ENCODE assay signal across 8 cellular contexts in genomic region chr2:46298522-46299351, GRCh38. TPM values are rescaled to one million over a fixed set of nuclear protein-coding genes. Genes with fewer than 3 reads are reported as not detected.
A peak's percentile ranks its signal among the peaks of the same experiment; 100 is the strongest.
DNase-seq lines count a peak whose midpoint lies in the region; ATAC-seq and TF ChIP-seq lines count a peak whose summit lies in the region.

No MANE protein-coding gene starts in this region.

- peak overlapping the region; percentile 19 for H2BK15ac ChIP-seq in mesenchymal stem cell (ENCODE audit: low read depth, poor library complexity, severe bottlenecking)

- no peak overlapping the region for H3K27ac ChIP-seq in CD4-positive, CD25-positive, alpha-beta regulatory T cell (ENCODE audit: insufficient read depth, low read length, poor library complexity, severe bottlenecking)
- H3K27ac ChIP-seq in endodermal cell (ENCODE audit: low read depth, low read length) = no peak overlapping the region
- peak overlapping the region; percentile 19 for H3K27ac ChIP-seq in mesenchymal stem cell (ENCODE audit: low read length, poor library complexity, severe bottlenecking)
- no peak overlapping the region for H3K27ac ChIP-seq in thymus (ENCODE audit: low read depth)

- peak overlapping the region; percentile 8 for H2AFZ ChIP-seq in mesenchymal stem cell (ENCODE audit: low read depth, low read length)

- H3K27me3 ChIP-seq in CD4-positive, CD25-positive, alpha-beta regulatory T cell (ENCODE audit: control insufficient read depth, insufficient read depth, low read length) = peaks cover 25% of the 10 kb centered on the region
- H3K27me3 ChIP-seq in endodermal cell (ENCODE audit: control insufficient read depth, insufficient read depth, low read length, poor library complexity, severe bottlenecking) (peaks cover 94% of the 10 kb centered on the region), mesenchymal stem cell (ENCODE audit: control insufficient read depth in 1 of 2, insufficient read depth in 1 of 2, low read length in 2 of 2) (peaks cover 0 to 11% of the 10 kb centered on the region in 2 experiments), thymus (ENCODE audit: control insufficient read depth, insufficient read depth) (peaks cover 71% of the 10 kb centered on the region)

- H3K9me3 Mint-ChIP-seq in CD4-positive, CD25-positive, alpha-beta regulatory T cell = peaks cover 0 to 3% (median 0%) of the 10 kb centered on the region in 7 donors
- H3K9me3 Mint-ChIP-seq in activated CD4-positive, alpha-beta T cell treated with anti-CD3 and anti-CD28 coated beads, Interleukin-2, amount 10 ng/mL, durations not matched to agents 24 days and 14 days = no peaks in the 10 kb centered on the region
- no peaks in the 10 kb centered on the region for H3K9me3 Mint-ChIP-seq in endodermal cell

- no peak overlapping the region for H3K9ac ChIP-seq in endodermal cell (ENCODE audit: extremely low read depth, low read length, poor library complexity, severe bottlenecking)
- H3K9ac ChIP-seq in mesenchymal stem cell (ENCODE audit: low read length) = peak overlapping the region; percentile 89

- peaks cover 18% of the 10 kb centered on the region for H3K79me1 ChIP-seq in mesenchymal stem cell (replicated peaks; ENCODE audit: low read length, poor library complexity, severe bottlenecking)

- peak overlapping the region; percentile 99 for H3K4me2 ChIP-seq in mesenchymal stem cell (ENCODE audit: low read length, poor library complexity, severe bottlenecking)

- peak overlapping the region in 1 of 2 experiments; percentile 97 for H3K23ac ChIP-seq in mesenchymal stem cell (ENCODE audit: low read length in 2 of 2)

- peak overlapping the region; percentile 26 for H3K4me3 ChIP-seq in CD4-positive, CD25-positive, alpha-beta regulatory T cell (ENCODE audit: low read depth, low read length)
- peak overlapping the region; percentile 83 for H3K4me3 ChIP-seq in endodermal cell (ENCODE audit: low read length)
- peak overlapping the region; percentile 75 to 88 for H3K4me3 ChIP-seq in mesenchymal stem cell (ENCODE audit: insufficient read depth in 1 of 2, low read depth in 1 of 2, low read length in 2 of 2)
- H3K4me3 ChIP-seq in thymus (ENCODE audit: low read length) = peak overlapping the region; percentile 70

- H3K4ac ChIP-seq in mesenchymal stem cell (ENCODE audit: low read depth in 1 of 2, low read length in 2 of 2) = peak overlapping the region; percentile 70 to 92

- H3K4me1 Mint-ChIP-seq in CD4-positive, CD25-positive, alpha-beta regulatory T cell = peaks cover 7 to 42% (median 21%) of the 10 kb centered on the region in 4 donors
- peaks cover 37% of the 10 kb centered on the region for H3K4me1 Mint-ChIP-seq in activated CD4-positive, alpha-beta T cell treated with anti-CD3 and anti-CD28 coated beads, Interleukin-2, amount 10 ng/mL, durations not matched to agents 24 days and 14 days
- H3K4me1 Mint-ChIP-seq in endodermal cell = peaks cover 19% of the 10 kb centered on the region

- H3K27ac Mint-ChIP-seq in CD4-positive, CD25-positive, alpha-beta regulatory T cell = no peak overlapping the region
- peak overlapping the region; percentile 59 for H3K27ac Mint-ChIP-seq in activated CD4-positive, alpha-beta T cell treated with anti-CD3 and anti-CD28 coated beads, Interleukin-2, amount 10 ng/mL, durations not matched to agents 24 days and 14 days
- no peak overlapping the region for H3K27ac Mint-ChIP-seq in endodermal cell

- peak overlapping the region; percentile 64 to 85 for H2BK12ac ChIP-seq in mesenchymal stem cell (ENCODE audit: low read length in 2 of 2)

- peak in 2 of 3 donors; percentile 20 to 28 for DNase-seq in CD4-positive, CD25-positive, alpha-beta regulatory T cell
- DNase-seq in HPDE6-E6E7 (ENCODE audit: extremely low spot score) (peak; percentile 51), endodermal cell (peak; percentile 80), mesenchymal stem cell (peak; percentile 61), SHP77 (lab: John Stamatoyannopoulos, UW) (no peak)
- peak; percentile 78 for DNase-seq in activated CD4-positive, alpha-beta T cell treated with anti-CD3 and anti-CD28 coated beads, Interleukin-2, amount 10 ng/mL, durations not matched to agents 24 days and 14 days

- intact Hi-C loops in activated CD4-positive, alpha-beta T cell treated with anti-CD3 and anti-CD28 coated beads, Interleukin-2, amount 10 ng/mL, durations not matched to agents 24 days and 14 days (cut with micrococcal nuclease) = loop anchor here (2.0 to 5.0 kb wide), 4 partner anchors 54 to 286 kb away; no protein-coding TSS in a partner anchor

- 0 to 1% methylated on average over 9 to 70 of the region's 70 CpGs for WGBS in endodermal cell (ENCODE audit: insufficient coverage in 1 of 2, insufficient read length in 1 of 2), 2 experiments
- 1% methylated on average over 70 of the region's 70 CpGs for WGBS in mesenchymal stem cell
- 2% methylated on average over 70 of the region's 70 CpGs for WGBS in thymus

- peak overlapping the region; percentile 84 to 93 for H3K18ac ChIP-seq in mesenchymal stem cell (ENCODE audit: low read depth in 1 of 2, low read length in 2 of 2)

- H2BK5ac ChIP-seq in mesenchymal stem cell (ENCODE audit: low read depth, low read length, poor library complexity, severe bottlenecking) = peak overlapping the region; percentile 24

- no peaks in the 10 kb centered on the region for H3K36me3 ChIP-seq in CD4-positive, CD25-positive, alpha-beta regulatory T cell (ENCODE audit: control insufficient read depth, insufficient read depth, low read length)
- H3K36me3 ChIP-seq in endodermal cell (ENCODE audit: control insufficient read depth, insufficient read depth, low read length) (no peaks in the 10 kb centered on the region), mesenchymal stem cell (ENCODE audit: control insufficient read depth in 1 of 2, insufficient read depth in 2 of 2, low read depth in 1 of 2, low read length in 2 of 2) (no peaks in the 10 kb centered on the region), thymus (ENCODE audit: control insufficient read depth, insufficient read depth) (no peaks in the 10 kb centered on the region)

- peak; percentile 52 for TF ChIP-seq CTCF in endodermal cell (conservative IDR thresholded peaks at IDR 0.05)

- peak overlapping the region; percentile 87 to 98 (median 92) for H3K4me3 Mint-ChIP-seq in CD4-positive, CD25-positive, alpha-beta regulatory T cell
- peak overlapping the region; percentile 87 for H3K4me3 Mint-ChIP-seq in activated CD4-positive, alpha-beta T cell treated with anti-CD3 and anti-CD28 coated beads, Interleukin-2, amount 10 ng/mL, durations not matched to agents 24 days and 14 days
- peak overlapping the region; percentile 71 for H3K4me3 Mint-ChIP-seq in endodermal cell

- no peak for ATAC-seq in CD4-positive, CD25-positive, alpha-beta regulatory T cell (ENCODE audit: low read depth in 2 of 2)
- no peak for ATAC-seq in HG02642 (IDR thresholded peaks at IDR 0.05; ENCODE audit: poor library complexity, unreplicated experiment)

- H3K4me1 ChIP-seq in CD4-positive, CD25-positive, alpha-beta regulatory T cell (ENCODE audit: control insufficient read depth, insufficient read depth, low read length, poor library complexity, severe bottlenecking) = peaks cover 32% of the 10 kb centered on the region
- H3K4me1 ChIP-seq in endodermal cell (ENCODE audit: control insufficient read depth, insufficient read depth, low read length) = no peaks in the 10 kb centered on the region
- H3K4me1 ChIP-seq in mesenchymal stem cell (ENCODE audit: control insufficient read depth, insufficient read depth, low read depth, low read length) = peaks cover 21% of the 10 kb centered on the region
- H3K4me1 ChIP-seq in thymus (ENCODE audit: control insufficient read depth, insufficient read depth, low read length) = peaks cover 8% of the 10 kb centered on the region

- H3K9me3 ChIP-seq in CD4-positive, CD25-positive, alpha-beta regulatory T cell (ENCODE audit: control insufficient read depth in 2 of 2, low read length in 2 of 2) = no peaks in the 10 kb centered on the region
- H3K9me3 ChIP-seq in endodermal cell (ENCODE audit: control insufficient read depth, low read length) (no peaks in the 10 kb centered on the region), mesenchymal stem cell (ENCODE audit: control insufficient read depth, low read length) (no peaks in the 10 kb centered on the region), thymus (ENCODE audit: control insufficient read depth) (peaks cover 1% of the 10 kb centered on the region)

- H2AK5ac ChIP-seq in mesenchymal stem cell (ENCODE audit: low read length, severe bottlenecking) = no peak overlapping the region

- no peaks in the 10 kb centered on the region for H3K36me3 Mint-ChIP-seq in CD4-positive, CD25-positive, alpha-beta regulatory T cell
- H3K36me3 Mint-ChIP-seq in activated CD4-positive, alpha-beta T cell treated with anti-CD3 and anti-CD28 coated beads, Interleukin-2, amount 10 ng/mL, durations not matched to agents 24 days and 14 days (ENCODE audit: low read depth) = peaks cover 2% of the 10 kb centered on the region
- H3K36me3 Mint-ChIP-seq in endodermal cell (ENCODE audit: low read depth) = no peaks in the 10 kb centered on the region

- H3K14ac ChIP-seq in mesenchymal stem cell (ENCODE audit: low read length in 2 of 2) = peak overlapping the region in 1 of 2 experiments; percentile 98

- H2BK120ac ChIP-seq in mesenchymal stem cell (ENCODE audit: low read depth, low read length) = peak overlapping the region; percentile 67

- H4K91ac ChIP-seq in mesenchymal stem cell (ENCODE audit: low read length) = peak overlapping the region; percentile 82

- H4K8ac ChIP-seq in mesenchymal stem cell (ENCODE audit: low read length) = peak overlapping the region; percentile 66

- peaks cover 83% of the 10 kb centered on the region for H3K27me3 Mint-ChIP-seq in CD4-positive, CD25-positive, alpha-beta regulatory T cell
- peaks cover 75% of the 10 kb centered on the region for H3K27me3 Mint-ChIP-seq in activated CD4-positive, alpha-beta T cell treated with anti-CD3 and anti-CD28 coated beads, Interleukin-2, amount 10 ng/mL, durations not matched to agents 24 days and 14 days
- peaks cover 95% of the 10 kb centered on the region for H3K27me3 Mint-ChIP-seq in endodermal cell (ENCODE audit: insufficient read depth)

RNA-seq across cellular contexts. Expression of gene EPAS1, which starts 1.5 kb away (rescaled TPM):
- 4.4 TPM for total RNA-seq in CD4-positive, CD25-positive, alpha-beta regulatory T cell
- polyA plus RNA-seq in CD4-positive, CD25-positive, alpha-beta regulatory T cell = under 1 TPM in 2 of 4 donors, not detected in 2; 0.22 to 0.31 TPM
- 16.2 and 19.4 TPM in 2 replicates for total RNA-seq in activated CD4-positive, alpha-beta T cell treated with anti-CD3 and anti-CD28 coated beads, Interleukin-2, amount 10 ng/mL, durations not matched to agents 24 days and 14 days
- total RNA-seq in endodermal cell = 1 to 10 TPM; 1.2 to 1.9 TPM
- 1.2 TPM for polyA plus RNA-seq in endodermal cell (2013, experiment 1 of 2)
- 1.5 TPM for polyA plus RNA-seq in endodermal cell (2013, experiment 2 of 2)
- 237 TPM for polyA plus RNA-seq in mesenchymal stem cell (2013, experiment 1 of 2)
- 244 TPM for polyA plus RNA-seq in mesenchymal stem cell (2013, experiment 2 of 2)
- polyA plus RNA-seq in thymus = 48.9 TPM

Comparison
In these comparisons a context has a peak if more than half of its experiments do, and no peak if none do; other contexts are left out.
1. DNase-seq: peak in CD4-positive, CD25-positive, alpha-beta regulatory T cell (2 of 3), HPDE6-E6E7 (single experiment), activated CD4-positive, alpha-beta T cell treated with anti-CD3 and anti-CD28 coated beads, Interleukin-2, amount 10 ng/mL, durations not matched to agents 24 days and 14 days (single experiment), endodermal cell (single experiment) and mesenchymal stem cell (single experiment); none in SHP77 (0 of 2).
2. H3K4me3 ChIP-seq: peak in every context shown above with its lines; median percentile 83 in endodermal cell; 82 in mesenchymal stem cell; 70 in thymus; 26 in CD4-positive, CD25-positive, alpha-beta regulatory T cell.
3. Peak in every context shown above with its lines, with median percentiles within 50 percentile points of each other: H3K4me3 Mint-ChIP-seq.